ENCODE assay signal across 29 cellular contexts in the genomic region with DNA sequence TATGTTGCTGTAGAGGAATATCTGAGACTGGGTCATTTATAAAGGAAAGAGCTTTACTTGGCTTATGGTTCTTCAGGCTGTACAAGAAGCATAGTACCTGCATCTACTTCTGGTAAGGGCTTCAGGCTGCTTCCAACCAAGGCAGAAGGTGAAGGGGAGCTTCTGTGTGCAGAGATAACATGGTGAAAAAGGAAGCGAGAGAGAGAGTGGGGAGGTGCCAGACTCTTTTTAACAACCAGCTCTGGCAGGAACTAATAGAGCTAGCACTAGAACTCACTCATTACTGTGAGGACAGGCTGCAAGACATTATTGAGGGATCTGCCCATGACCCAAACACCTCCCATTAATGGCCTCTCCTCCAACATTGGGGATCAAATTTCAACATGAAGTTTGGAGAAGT.
A peak's percentile ranks its signal among the peaks of the same experiment; 100 is the strongest.
DNase-seq lines count a peak whose midpoint lies in the region; ATAC-seq, FAIRE-seq and TF ChIP-seq lines count a peak whose summit lies in the region.
"Had no signal": no experiment of that assay in that cellular context is flagged by ENCODE, and none has a peak within 500 bp of the region (broad histone marks: within the 10 kb centered on the region; RNA-seq: fewer than 3 reads in every experiment).

No MANE protein-coding gene starts in this region.

- TF ChIP-seq CTCF in GM12878 (IDR thresholded peaks at IDR 0.05 in 2 of 3, conservative IDR thresholded peaks at IDR 0.05 in 1 of 3; ENCODE audit: control insufficient read depth in 2 of 3, extremely low read depth in 1 of 3, insufficient read depth in 1 of 3, low read depth in 3 of 3, low read length in 3 of 3) (no peak), left lung (IDR thresholded peaks at IDR 0.05) (no peak)

- H2AFZ ChIP-seq in GM12878 (ENCODE audit: control insufficient read depth, low read depth, low read length) = no peak overlapping the region

- DNase-seq in GM12878 (ENCODE audit: low read depth, low spot score) = no peak
- no peak for DNase-seq in LoVo (ENCODE audit: low spot score)
- no peak for DNase-seq in iPS-NIHi11 (ENCODE audit: low spot score)
- DNase-seq in head of caudate nucleus = no peak
- no peak for DNase-seq in left lung
- DNase-seq: activated CD4-positive, alpha-beta memory T cell treated with anti-CD3 and anti-CD28 coated beads for 36 hours; activated naive CD4-positive, alpha-beta T cell; activated T-cell treated with anti-CD3 and anti-CD28 coated beads for 4 hours; amniotic stem cell; CD4-positive, alpha-beta memory T cell; dermis blood vessel endothelial cell; DMS153; foreskin keratinocyte; natural killer cell; NCI-H1092; NCI-H2029 treated with DMSO at 0.1 percent for 48 hours; NCI-H510A treated with DMSO at 0.1 percent for 48 hours; pancreas; SHP77; sigmoid colon; stimulated activated naive CD4-positive, alpha-beta T cell; T-cell; tibial artery; WERI-Rb-1 had no signal

- BruUV-seq in GM12878 (replicated peaks; lab: Mats Ljungman, UMichigan) = no TSS peak

- TF ChIP-seq RAD21 in GM12878 (IDR thresholded peaks at IDR 0.05; ENCODE audit: insufficient read depth, low read depth, low read length) = no peak

- TF ChIP-seq EP300 in GM12878 (IDR thresholded peaks at IDR 0.05; ENCODE audit: borderline replicate concordance in 1 of 2, control insufficient read depth in 1 of 2, low read depth in 2 of 2, low read length in 2 of 2) = no peak

- H3K36me3 ChIP-seq in GM12878 (ENCODE audit: control insufficient read depth in 2 of 2, insufficient read depth in 2 of 2, low read length in 1 of 2) = no peaks in the 10 kb centered on the region
- H3K36me3 ChIP-seq in left lung = no peaks in the 10 kb centered on the region
- H3K36me3 ChIP-seq: cardiac muscle cell, pancreas, sigmoid colon, tibial artery, WERI-Rb-1 had no signal

- intact Hi-C loops in GM12878 (cut with micrococcal nuclease; ENCODE audit: unreplicated experiment) (loop anchor here (5.0 to 10.0 kb wide), 4 partner anchors 161 to 639 kb away; no protein-coding TSS in a partner anchor), head of caudate nucleus (cut with DNase I) (no loop called here), left lung (cut with DNase I) (loop anchor here in 1 of 2 donors (10.0 kb wide), 2 partner anchors 339 to 989 kb away; no protein-coding TSS in a partner anchor)

- WGBS in GM12878 (ENCODE audit: insufficient coverage, insufficient replicate concordance, low lambda C conversion rate, missing lambda C conversion rate) = 0% methylated on average over 1 of the region's 1 CpG

- no peaks in the 10 kb centered on the region for H3K9me3 ChIP-seq in GM12878 (replicated peaks; ENCODE audit: control insufficient read depth, insufficient read depth, low read length)
- H3K9me3 ChIP-seq in left lung = no peaks in the 10 kb centered on the region
- H3K9me3 ChIP-seq: pancreas, sigmoid colon, tibial artery had no signal

- peak; percentile 62 for ATAC-seq in GM18867 (IDR thresholded peaks at IDR 0.05; ENCODE audit: unreplicated experiment)
- ATAC-seq in GM21528 (IDR thresholded peaks at IDR 0.05; ENCODE audit: low FRiP score, unreplicated experiment) = peak; percentile 82
- ATAC-seq in HG03139 (IDR thresholded peaks at IDR 0.05; ENCODE audit: unreplicated experiment) = peak; percentile 59
- ATAC-seq in GM12878 = peak; percentile 69
- ATAC-seq in left lung = no peak
- ATAC-seq: foreskin keratinocyte, natural killer cell, pancreas, T-cell had no signal

- RAD21 ChIA-PET in GM12878 (lab: Charles Lee; ENCODE audit: unreplicated experiment) = interaction anchor here (0.8 to 2.9 kb wide), 2 partner anchors 353 to 797 kb away, joined by 3 to 8 read pairs; no protein-coding TSS in a partner anchor

- H3K27ac ChIP-seq in GM12878 (ENCODE audit: control insufficient read depth, insufficient read depth) (no peak overlapping the region), left lung (no peak overlapping the region)
- H3K27ac ChIP-seq: cardiac muscle cell, foreskin keratinocyte, KMS-11, pancreas, sigmoid colon, tibial artery, WERI-Rb-1 had no signal

- CTCF ChIA-PET in GM12878 (lab: Yijun Ruan, JAX) = interaction anchor here (0.7 to 2.3 kb wide), 5 partner anchors 8 to 1064 kb away, joined by 3 to 8 read pairs (median 3); no protein-coding TSS in a partner anchor

- in situ Hi-C loops in GM12878 (cut with MboI) = loop anchor here (10.0 kb wide), 1 partner anchor 799 kb away; no protein-coding TSS in a partner anchor

- SMC1A ChIA-PET in GM12878 (lab: Charles Lee; ENCODE audit: uncharacterized antibody, unreplicated experiment) = interaction anchor here (0.6 to 1.6 kb wide), 5 partner anchors 13 to 1084 kb away, joined by 3 read pairs; no protein-coding TSS in a partner anchor

- H4K20me1 ChIP-seq in GM12878 (ENCODE audit: control insufficient read depth, insufficient read depth) = no peaks in the 10 kb centered on the region

- H3K4me1 ChIP-seq in GM12878 (ENCODE audit: control insufficient read depth, insufficient read depth, low read length) = no peaks in the 10 kb centered on the region
- H3K4me1 ChIP-seq in left lung = no peaks in the 10 kb centered on the region
- H3K4me1 ChIP-seq: foreskin keratinocyte, pancreas, sigmoid colon, tibial artery had no signal

- no peak overlapping the region for H3K4me2 ChIP-seq in GM12878 (ENCODE audit: control insufficient read depth, insufficient read depth)
- H3K4me2 ChIP-seq: KMS-11 had no signal

- H3K79me2 ChIP-seq in GM12878 (ENCODE audit: control insufficient read depth, insufficient read depth, low read length) = no peaks in the 10 kb centered on the region

- H3K9ac ChIP-seq in GM12878 (ENCODE audit: control insufficient read depth, insufficient read depth, low read length) = no peak overlapping the region
- H3K9ac ChIP-seq: KMS-11 had no signal

- H3K4me3 ChIP-seq in GM12878 (no peak overlapping the region), left lung (no peak overlapping the region)
- H3K4me3 ChIP-seq: cardiac muscle cell, pancreas, sigmoid colon, tibial artery had no signal

- no peak for FAIRE-seq in GM12878 (lab: Jason Lieb, UNC)
- FAIRE-seq: pancreas had no signal

- TF ChIP-seq POLR2A in GM12878 (IDR thresholded peaks at IDR 0.05; ENCODE audit: low read depth, low read length) = no peak

- no peaks in the 10 kb centered on the region for H3K27me3 ChIP-seq in GM12878 (replicated peaks in 1 of 2; ENCODE audit: control insufficient read depth in 2 of 2, insufficient read depth in 2 of 2, low read length in 1 of 2)
- no peaks in the 10 kb centered on the region for H3K27me3 ChIP-seq in left lung
- H3K27me3 ChIP-seq: cardiac muscle cell, foreskin keratinocyte, pancreas, sigmoid colon, tibial artery had no signal

- POLR2A ChIA-PET in GM12878 (lab: Charles Lee) = no interaction called here

TF ChIP-seq in GM12878, 131 proteins besides CTCF, POLR2A, EP300 and RAD21:
- TF ChIP-seq RCOR1 (conservative IDR thresholded peaks at IDR 0.05; ENCODE audit: low read depth, low read length) (no peak), SMC3 (IDR thresholded peaks at IDR 0.05; ENCODE audit: borderline replicate concordance, low read length) (no peak), JUND (IDR thresholded peaks at IDR 0.05; ENCODE audit: low read depth, low read length) (no peak), SREBF2 (IDR thresholded peaks at IDR 0.05; ENCODE audit: low read length) (no peak), EZH2 (IDR thresholded peaks at IDR 0.05; ENCODE audit: borderline replicate concordance, control insufficient read depth, low read depth, low read length) (no peak), EED (IDR thresholded peaks at IDR 0.05; ENCODE audit: low read depth) (no peak), ESRRA (IDR thresholded peaks at IDR 0.05; ENCODE audit: low read length) (no peak), ZNF384 (IDR thresholded peaks at IDR 0.05; ENCODE audit: borderline replicate concordance, low read depth, low read length) (no peak)
- TF ChIP-seq, protein P1, sequence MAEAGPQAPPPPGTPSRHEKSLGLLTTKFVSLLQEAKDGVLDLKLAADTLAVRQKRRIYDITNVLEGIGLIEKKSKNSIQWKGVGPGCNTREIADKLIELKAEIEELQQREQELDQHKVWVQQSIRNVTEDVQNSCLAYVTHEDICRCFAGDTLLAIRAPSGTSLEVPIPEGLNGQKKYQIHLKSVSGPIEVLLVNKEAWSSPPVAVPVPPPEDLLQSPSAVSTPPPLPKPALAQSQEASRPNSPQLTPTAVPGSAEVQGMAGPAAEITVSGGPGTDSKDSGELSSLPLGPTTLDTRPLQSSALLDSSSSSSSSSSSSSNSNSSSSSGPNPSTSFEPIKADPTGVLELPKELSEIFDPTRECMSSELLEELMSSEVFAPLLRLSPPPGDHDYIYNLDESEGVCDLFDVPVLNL (IDR thresholded peaks at IDR 0.05; ENCODE audit: low read depth, low read length) = no peak
- TF ChIP-seq, protein P2, sequence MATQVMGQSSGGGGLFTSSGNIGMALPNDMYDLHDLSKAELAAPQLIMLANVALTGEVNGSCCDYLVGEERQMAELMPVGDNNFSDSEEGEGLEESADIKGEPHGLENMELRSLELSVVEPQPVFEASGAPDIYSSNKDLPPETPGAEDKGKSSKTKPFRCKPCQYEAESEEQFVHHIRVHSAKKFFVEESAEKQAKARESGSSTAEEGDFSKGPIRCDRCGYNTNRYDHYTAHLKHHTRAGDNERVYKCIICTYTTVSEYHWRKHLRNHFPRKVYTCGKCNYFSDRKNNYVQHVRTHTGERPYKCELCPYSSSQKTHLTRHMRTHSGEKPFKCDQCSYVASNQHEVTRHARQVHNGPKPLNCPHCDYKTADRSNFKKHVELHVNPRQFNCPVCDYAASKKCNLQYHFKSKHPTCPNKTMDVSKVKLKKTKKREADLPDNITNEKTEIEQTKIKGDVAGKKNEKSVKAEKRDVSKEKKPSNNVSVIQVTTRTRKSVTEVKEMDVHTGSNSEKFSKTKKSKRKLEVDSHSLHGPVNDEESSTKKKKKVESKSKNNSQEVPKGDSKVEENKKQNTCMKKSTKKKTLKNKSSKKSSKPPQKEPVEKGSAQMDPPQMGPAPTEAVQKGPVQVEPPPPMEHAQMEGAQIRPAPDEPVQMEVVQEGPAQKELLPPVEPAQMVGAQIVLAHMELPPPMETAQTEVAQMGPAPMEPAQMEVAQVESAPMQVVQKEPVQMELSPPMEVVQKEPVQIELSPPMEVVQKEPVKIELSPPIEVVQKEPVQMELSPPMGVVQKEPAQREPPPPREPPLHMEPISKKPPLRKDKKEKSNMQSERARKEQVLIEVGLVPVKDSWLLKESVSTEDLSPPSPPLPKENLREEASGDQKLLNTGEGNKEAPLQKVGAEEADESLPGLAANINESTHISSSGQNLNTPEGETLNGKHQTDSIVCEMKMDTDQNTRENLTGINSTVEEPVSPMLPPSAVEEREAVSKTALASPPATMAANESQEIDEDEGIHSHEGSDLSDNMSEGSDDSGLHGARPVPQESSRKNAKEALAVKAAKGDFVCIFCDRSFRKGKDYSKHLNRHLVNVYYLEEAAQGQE (IDR thresholded peaks at IDR 0.05; ENCODE audit: low read depth, low read length) = no peak
